Comparison of ENCODE assay signal across 24 cellular contexts in genomic region chr5:82257729-82258128, GRCh38.
"Had no signal": no experiment of that assay in that cellular context is flagged by ENCODE, and none has a peak within 500 bp of the region (broad histone marks: within the 10 kb centered on the region; RNA-seq: fewer than 3 reads in every experiment).

No MANE protein-coding gene starts in this region.

- FAIRE-seq: frontal cortex, TTC549 had no signal

- H3K4me3 ChIP-seq: coronary artery, left ventricle myocardium inferior, spleen, thoracic aorta had no signal

- H3K4me1 Mint-ChIP-seq: central memory CD8-positive, alpha-beta T cell; immature natural killer cell; nephron progenitor cell; stimulated activated naive B cell treated with anti-CD40 and anti-IgM and Interleukin-4, amounts not matched to agents 10 μg/mL and 1 μg/mL and 100 μg/mL, for 72 hours had no signal

- H3K9me3 Mint-ChIP-seq: activated CD8-positive, alpha-beta T cell treated with anti-CD3 and anti-CD28 coated beads for 36 hours; activated naive CD8-positive, alpha-beta T cell treated with anti-CD3 and anti-CD28 coated beads, Interleukin-2, amount 10 ng/mL, durations not matched to agents 7 days and 5 days; activated T-helper 2 cell treated with anti-CD3 and anti-CD28 coated beads, Interferon-gamma antibody, Interleukin-2, Interleukin-4, amounts not matched to agents 10 μg/mL and 5 μg/mL and 100 μg/mL, durations not matched to agents 14 hours and 24 hours and 36 hours; central memory CD8-positive, alpha-beta T cell; immature natural killer cell; nephron progenitor cell; stimulated activated naive B cell treated with anti-CD40 and anti-IgM and Interleukin-4, amounts not matched to agents 10 μg/mL and 1 μg/mL and 100 μg/mL, for 72 hours had no signal

- ATAC-seq: activated CD8-positive, alpha-beta T cell treated with anti-CD3 and anti-CD28 coated beads for 36 hours; stimulated activated naive B cell treated with anti-CD40 and anti-IgM and Interleukin-4, amounts not matched to agents 10 μg/mL and 1 μg/mL and 100 μg/mL, for 72 hours had no signal

- H3K27ac Mint-ChIP-seq: activated CD8-positive, alpha-beta T cell treated with anti-CD3 and anti-CD28 coated beads for 36 hours; activated naive CD8-positive, alpha-beta T cell treated with anti-CD3 and anti-CD28 coated beads, Interleukin-2, amount 10 ng/mL, durations not matched to agents 7 days and 5 days; activated T-helper 2 cell treated with anti-CD3 and anti-CD28 coated beads, Interferon-gamma antibody, Interleukin-2, Interleukin-4, amounts not matched to agents 10 μg/mL and 5 μg/mL and 100 μg/mL, durations not matched to agents 14 hours and 24 hours and 36 hours; nephron progenitor cell; stimulated activated naive B cell treated with anti-CD40 and anti-IgM and Interleukin-4, amounts not matched to agents 10 μg/mL and 1 μg/mL and 100 μg/mL, for 72 hours had no signal

- H3K27me3 ChIP-seq: spleen had no signal

- H3K9me3 ChIP-seq: left ventricle myocardium inferior, spleen, thoracic aorta had no signal

- DNase-seq: activated CD4-positive, alpha-beta T cell treated with anti-CD3 and anti-CD28 coated beads for 48 hours; activated CD8-positive, alpha-beta T cell treated with anti-CD3 and anti-CD28 coated beads for 36 hours; activated naive CD4-positive, alpha-beta T cell treated with Interleukin-2 at 50 U/mL for 16 hours; activated naive CD8-positive, alpha-beta T cell treated with anti-CD3 and anti-CD28 coated beads, Interleukin-2, amount 10 ng/mL, durations not matched to agents 7 days and 5 days; activated T-cell treated with anti-CD3 and anti-CD28 coated beads, Interleukin-2, amount 50 U/mL, for 1 hour; aorta; head of caudate nucleus; immature natural killer cell; kidney glomerular epithelial cell; left ventricle myocardium inferior; mammary epithelial cell; nephron progenitor cell; occipital lobe; posterior cingulate gyrus; retina; spleen; stimulated activated CD4-positive, alpha-beta T cell treated with anti-CD3 and anti-CD28 coated beads, Interleukin-4, amount 100 ng/mL, for 4 hours; stimulated activated naive B cell treated with anti-CD40 and anti-IgM and Interleukin-4, amounts not matched to agents 10 μg/mL and 1 μg/mL and 100 μg/mL, for 72 hours had no signal

- H3K27ac ChIP-seq: coronary artery, left ventricle myocardium inferior, spleen, thoracic aorta had no signal

- H3K4me3 Mint-ChIP-seq: activated CD8-positive, alpha-beta T cell treated with anti-CD3 and anti-CD28 coated beads for 36 hours; activated naive CD8-positive, alpha-beta T cell treated with anti-CD3 and anti-CD28 coated beads, Interleukin-2, amount 10 ng/mL, durations not matched to agents 7 days and 5 days; central memory CD8-positive, alpha-beta T cell; immature natural killer cell; nephron progenitor cell; stimulated activated naive B cell treated with anti-CD40 and anti-IgM and Interleukin-4, amounts not matched to agents 10 μg/mL and 1 μg/mL and 100 μg/mL, for 72 hours had no signal

- H3K36me3 ChIP-seq: left ventricle myocardium inferior, thoracic aorta had no signal

- H3K27me3 Mint-ChIP-seq: activated CD8-positive, alpha-beta T cell treated with anti-CD3 and anti-CD28 coated beads for 36 hours; activated naive CD8-positive, alpha-beta T cell treated with anti-CD3 and anti-CD28 coated beads, Interleukin-2, amount 10 ng/mL, durations not matched to agents 7 days and 5 days; central memory CD8-positive, alpha-beta T cell; stimulated activated naive B cell treated with anti-CD40 and anti-IgM and Interleukin-4, amounts not matched to agents 10 μg/mL and 1 μg/mL and 100 μg/mL, for 72 hours had no signal
